In the genomic region with DNA sequence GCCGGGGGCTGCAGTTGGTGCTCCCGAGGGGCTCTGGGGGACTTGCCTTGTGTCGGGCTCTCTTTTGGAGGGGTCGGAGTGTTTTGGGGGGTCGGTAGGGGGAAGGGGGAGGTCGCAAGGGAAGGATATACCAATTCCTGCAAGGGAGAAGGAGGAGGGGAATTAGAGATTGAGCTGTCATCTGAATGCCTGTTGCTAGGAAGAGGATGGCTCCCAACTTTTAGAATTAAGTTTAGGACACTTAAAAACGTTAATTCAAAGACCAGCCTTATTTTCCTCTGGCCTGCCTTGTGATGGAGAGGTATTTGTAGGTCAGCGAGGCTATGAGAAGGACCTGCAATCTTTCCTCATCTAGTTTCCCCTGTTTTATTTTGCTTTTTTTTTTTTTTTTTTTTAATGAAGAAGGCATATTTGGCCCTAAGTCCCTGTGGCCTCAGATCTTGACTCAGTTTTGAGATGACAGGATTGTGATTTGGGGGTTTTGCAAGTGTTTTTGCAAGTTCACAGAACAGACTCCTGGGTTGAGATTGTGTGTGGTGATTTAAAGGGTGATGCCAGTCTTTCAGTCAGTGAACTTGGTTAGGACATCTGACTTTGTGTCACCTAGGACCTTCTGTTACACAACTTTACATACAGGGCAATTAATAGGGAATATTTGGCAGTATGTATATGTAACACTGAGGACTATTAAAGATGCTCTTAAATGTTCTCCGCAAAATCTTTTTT, we compare ENCODE assay signal across 8 cellular contexts. TPM values are rescaled to one million over a fixed set of nuclear protein-coding genes. Genes with fewer than 3 reads are reported as not detected.
DNase-seq lines count a peak whose midpoint lies in the region; ATAC-seq, FAIRE-seq and TF ChIP-seq lines count a peak whose summit lies in the region.

No MANE protein-coding gene starts in this region.

- H3K36me3 Mint-ChIP-seq in T-cell: peaks cover 18% of the 10 kb centered on the region

- peaks cover 7 to 18% (median 9%) of the 10 kb centered on the region in 3 donors for H3K4me1 ChIP-seq in pancreas

- no peaks in the 10 kb centered on the region for H3K36me3 ChIP-seq in pancreas

- no peak for FAIRE-seq in pancreas (lab: Jason Lieb, UNC)

- CTCF ChIA-PET in T-cell (lab: Charles Lee): interaction anchor here (0.6 to 1.3 kb wide), 3 partner anchors 43 to 1286 kb away, joined by 3 to 9 read pairs (median 3); no protein-coding TSS in a partner anchor

- intact Hi-C loops in pancreas (cut with DNase I): no loop called here

- POLR2A ChIA-PET in T-cell (lab: Charles Lee): interaction anchor here (0.6 to 1.3 kb wide), 4 partner anchors 43 to 1294 kb away, joined by 5 to 16 read pairs (median 10); no protein-coding TSS in a partner anchor

- peak overlapping the region; percentile 81 to 94 for H3K27ac Mint-ChIP-seq in T-cell

- no peak for ATAC-seq in T-cell (replicated peaks in 1 of 4)
- ATAC-seq in pancreas: peak in 2 of 4 donors; percentile 3 to 4
- ATAC-seq in HG03175 (IDR thresholded peaks at IDR 0.05; ENCODE audit: unreplicated experiment): no peak
- no peak for ATAC-seq in HG02763 (IDR thresholded peaks at IDR 0.05; ENCODE audit: unreplicated experiment)
- no peak for ATAC-seq in GM19395 (IDR thresholded peaks at IDR 0.05; ENCODE audit: unreplicated experiment)

- TF ChIP-seq CTCF in fibroblast of pulmonary artery (IDR thresholded peaks at IDR 0.05; ENCODE audit: low read length, missing control alignments): no peak
- no peak for TF ChIP-seq CTCF in pancreas (IDR thresholded peaks at IDR 0.05)

- DNase-seq in NCI-H82 (lab: John Stamatoyannopoulos, UW) (peak; percentile 45), NCI-H82 treated with DMSO at 0.1 percent for 48 hours (lab: John Stamatoyannopoulos, UW; ENCODE audit: unreplicated experiment) (no peak), T-cell (no peak), fibroblast of pulmonary artery (ENCODE audit: low read depth) (no peak), pancreas (no peak)

- peak overlapping the region; percentile 65 to 90 (median 80) for H3K27ac ChIP-seq in pancreas

- no peaks in the 10 kb centered on the region for H3K27me3 Mint-ChIP-seq in T-cell

- 10 to 12% methylated on average over 9 of the region's 9 CpGs for WGBS in pancreas, 2 donors

- H3K4me3 Mint-ChIP-seq in T-cell: peak overlapping the region; percentile 96 to 97 (median 96)

- no peaks in the 10 kb centered on the region for H3K9me3 Mint-ChIP-seq in T-cell

- peak overlapping the region; percentile 98 for H3K4me3 ChIP-seq in fibroblast of pulmonary artery (replicated peaks; ENCODE audit: low read depth, low read length)
- H3K4me3 ChIP-seq in pancreas: peak overlapping the region; percentile 64 to 86 (median 76)

- no peaks in the 10 kb centered on the region for H3K27me3 ChIP-seq in pancreas

- peaks cover 56 to 60% (median 58%) of the 10 kb centered on the region in 3 donors for H3K4me1 Mint-ChIP-seq in T-cell

- H3K9me3 ChIP-seq in pancreas: no peaks in the 10 kb centered on the region

RNA-seq across cellular contexts. Expression of a gene that starts 0.7 kb away (rescaled TPM):
- total RNA-seq in T-cell (10 to 100 TPM in 4 of 5 donors, 1 to 10 TPM in 1; 6.3 to 20.8 (median 12.7) TPM), pancreas (10 to 100 TPM in 1 of 6 donors, 1 to 10 TPM in 5; 7.3 to 10.1 (median 8.5) TPM)
- polyA plus RNA-seq in pancreas: 1 to 10 TPM; 2.6 to 5.5 TPM
